Comparison of ENCODE assay signal across 25 cellular contexts in the genomic region with DNA sequence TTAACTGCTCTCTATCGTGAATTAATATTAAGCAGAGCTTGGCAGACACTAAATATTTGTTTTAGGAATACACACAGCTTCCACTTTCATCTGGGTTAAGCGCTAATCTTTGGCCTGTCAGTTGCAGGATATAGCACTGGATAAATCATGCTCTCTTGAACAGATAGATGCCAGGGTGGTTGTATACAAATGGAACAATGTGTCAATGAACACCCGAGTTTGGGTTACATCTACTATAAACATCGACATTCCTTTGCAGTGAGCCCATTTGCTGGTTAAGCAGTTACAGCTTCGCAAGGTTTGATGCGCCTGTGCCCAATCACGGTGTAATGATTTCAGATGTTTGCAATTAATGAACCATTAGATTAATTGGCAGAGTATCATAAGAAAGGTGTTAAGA.
DNase-seq lines count a peak whose midpoint lies in the region; ATAC-seq, FAIRE-seq and TF ChIP-seq lines count a peak whose summit lies in the region.
"Had no signal": no experiment of that assay in that cellular context is flagged by ENCODE, and none has a peak within 500 bp of the region (broad histone marks: within the 10 kb centered on the region; RNA-seq: fewer than 3 reads in every experiment).

No MANE protein-coding gene starts in this region.

- no peaks in the 10 kb centered on the region for H3K4me1 ChIP-seq in upper lobe of right lung
- H3K4me1 ChIP-seq in aorta (ENCODE audit: control insufficient read depth in 1 of 2, insufficient read depth in 2 of 2, low read length in 2 of 2): no peaks in the 10 kb centered on the region
- H3K4me1 ChIP-seq: psoas muscle had no signal

- ATAC-seq in upper lobe of right lung: peak; percentile 61
- ATAC-seq in HG03460 (IDR thresholded peaks at IDR 0.05; ENCODE audit: unreplicated experiment): no peak
- no peak for ATAC-seq in SK-N-SH treated with all-trans-retinoic acid at 6 μM for 48 hours
- ATAC-seq in aorta (ENCODE audit: low FRiP score): no peak
- ATAC-seq: activated T-cell treated with anti-CD3 and anti-CD28 coated beads, Interleukin-2, amount 50 U/mL, for 72 hours; left lobe of liver; psoas muscle had no signal

- H3K36me3 ChIP-seq in upper lobe of right lung (no peaks in the 10 kb centered on the region), aorta (ENCODE audit: control insufficient read depth in 1 of 2, insufficient read depth in 2 of 2, low read length in 1 of 2) (no peaks in the 10 kb centered on the region)

- no peak overlapping the region for H3K4me3 ChIP-seq in fibroblast of villous mesenchyme (ENCODE audit: low read depth, low read length)
- no peak overlapping the region for H3K4me3 ChIP-seq in upper lobe of right lung
- no peak overlapping the region for H3K4me3 ChIP-seq in aorta (ENCODE audit: low read length in 2 of 2)
- H3K4me3 ChIP-seq: coronary artery, psoas muscle, SK-N-MC had no signal

- 25 to 41% methylated on average over 7 of the region's 7 CpGs for WGBS in aorta, 2 donors

- H3K27ac ChIP-seq in upper lobe of right lung: no peak overlapping the region
- H3K27ac ChIP-seq in aorta (ENCODE audit: low read depth in 1 of 2, low read length in 2 of 2): no peak overlapping the region
- H3K27ac ChIP-seq: coronary artery, psoas muscle, SK-N-MC, VCaP had no signal

- intact Hi-C loops in upper lobe of right lung (cut with DNase I) (no loop called here), aorta (cut with DNase I) (loop anchor here in 1 of 2 donors (10.0 kb wide), 1 partner anchor 55 kb away; no protein-coding TSS in a partner anchor)

- no peak for TF ChIP-seq CTCF in fibroblast of villous mesenchyme (IDR thresholded peaks at IDR 0.05; ENCODE audit: insufficient read depth, low read depth, low read length)
- TF ChIP-seq CTCF in upper lobe of right lung (IDR thresholded peaks at IDR 0.05): no peak

- peak; percentile 61 for DNase-seq in EH (ENCODE audit: low read depth)
- DNase-seq in RCC 7860 (ENCODE audit: low spot score): peak; percentile 30
- DNase-seq in fibroblast of villous mesenchyme (ENCODE audit: low read depth): peak; percentile 85
- no peak for DNase-seq in upper lobe of right lung
- DNase-seq in aorta: no peak
- DNase-seq: activated CD4-positive, alpha-beta T cell treated with anti-CD3 and anti-CD28 coated beads, Interleukin-2, amount 10 ng/mL, durations not matched to agents 24 days and 14 days; activated naive CD4-positive, alpha-beta T cell treated with anti-CD3 and anti-CD28 coated beads for 36 hours; activated T-cell treated with anti-CD3 and anti-CD28 coated beads, Interleukin-2, amount 50 U/mL, for 72 hours; amygdala; CD4-positive, alpha-beta memory T cell; endodermal cell; H9; head of caudate nucleus; naive B cell; NCI-H1092 treated with DMSO at 0.1 percent for 48 hours; NCI-H2081; NCI-H226; psoas muscle; RPMI8226 had no signal

- H3K9me3 ChIP-seq in upper lobe of right lung (no peaks in the 10 kb centered on the region), aorta (ENCODE audit: control insufficient read depth, low read length) (no peaks in the 10 kb centered on the region)
- H3K9me3 ChIP-seq: psoas muscle had no signal

- no peaks in the 10 kb centered on the region for H3K27me3 ChIP-seq in upper lobe of right lung
- H3K27me3 ChIP-seq in aorta (ENCODE audit: control insufficient read depth in 1 of 2, insufficient read depth in 2 of 2, low read length in 1 of 2): no peaks in the 10 kb centered on the region

- no peak for FAIRE-seq in RCC 7860 (lab: Jason Lieb, UNC)

TF ChIP-seq in SK-N-SH treated with all-trans-retinoic acid at 6 μM for 48 hours, 23 proteins besides CTCF, POLR2A, EP300 and RAD21:
- no peak for TF ChIP-seq POU6F1 (CRISPR knock-in tag; IDR thresholded peaks at IDR 0.05; ENCODE audit: borderline replicate concordance, low read depth)
- TF ChIP-seq, protein P1, sequence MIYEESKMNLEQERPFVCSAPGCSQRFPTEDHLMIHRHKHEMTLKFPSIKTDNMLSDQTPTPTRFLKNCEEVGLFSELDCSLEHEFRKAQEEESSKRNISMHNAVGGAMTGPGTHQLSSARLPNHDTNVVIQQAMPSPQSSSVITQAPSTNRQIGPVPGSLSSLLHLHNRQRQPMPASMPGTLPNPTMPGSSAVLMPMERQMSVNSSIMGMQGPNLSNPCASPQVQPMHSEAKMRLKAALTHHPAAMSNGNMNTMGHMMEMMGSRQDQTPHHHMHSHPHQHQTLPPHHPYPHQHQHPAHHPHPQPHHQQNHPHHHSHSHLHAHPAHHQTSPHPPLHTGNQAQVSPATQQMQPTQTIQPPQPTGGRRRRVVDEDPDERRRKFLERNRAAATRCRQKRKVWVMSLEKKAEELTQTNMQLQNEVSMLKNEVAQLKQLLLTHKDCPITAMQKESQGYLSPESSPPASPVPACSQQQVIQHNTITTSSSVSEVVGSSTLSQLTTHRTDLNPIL (CRISPR knock-in tag; IDR thresholded peaks at IDR 0.05; ENCODE audit: low read depth): no peak
TF ChIP-seq in SK-N-SH treated with all-trans-retinoic acid at 6 μM for 48 hours: peak in this region for 0.

Comparison
In these comparisons a context has a peak if more than half of its experiments do, and no peak if none do; other contexts are left out.
1. DNase-seq: peak in EH (single experiment), RCC 7860 (single experiment) and fibroblast of villous mesenchyme (single experiment); none in upper lobe of right lung (single experiment) and aorta (0 of 2).